Comparison of ENCODE assay signal across 9 cellular contexts in genomic region chr17:77376795-77377751, GRCh38.
DNase-seq lines count a peak whose midpoint lies in the region; TF ChIP-seq lines count a peak whose summit lies in the region.
"Had no signal": no experiment of that assay in that cellular context is flagged by ENCODE, and none has a peak within 500 bp of the region (broad histone marks: within the 10 kb centered on the region; RNA-seq: fewer than 3 reads in every experiment).

No MANE protein-coding gene starts in this region.

- H3K27me3 ChIP-seq in BLaER1 treated with 17β-estradiol and CSF1 and Interleukin-3, amounts not matched to agents 10 nM and 100 nM: no peaks in the 10 kb centered on the region
- H3K27me3 ChIP-seq in endodermal cell (ENCODE audit: control insufficient read depth, insufficient read depth, low read length, poor library complexity, severe bottlenecking): no peaks in the 10 kb centered on the region

- H3K9me3 Mint-ChIP-seq in endodermal cell: no peaks in the 10 kb centered on the region
- H3K9me3 Mint-ChIP-seq in neural crest cell: no peaks in the 10 kb centered on the region

- H3K27ac ChIP-seq in BLaER1 treated with 17β-estradiol and CSF1 and Interleukin-3, amounts not matched to agents 10 nM and 100 nM: peak overlapping the region in 7 of 11 experiments; percentile 17 to 89 (median 85); a peak in 12 of 22 replicates
- peak overlapping the region; percentile 49 for H3K27ac ChIP-seq in endodermal cell (ENCODE audit: low read depth, low read length)

- intact Hi-C loops in head of caudate nucleus (cut with DNase I): no loop called here

- H4K20me1 ChIP-seq in BLaER1 treated with 17β-estradiol and CSF1 and Interleukin-3, amounts not matched to agents 10 nM and 100 nM: peaks cover 75 to 91% (median 76%) of the 10 kb centered on the region in 11 experiments

- H3K27me3 Mint-ChIP-seq in endodermal cell (ENCODE audit: insufficient read depth) (no peaks in the 10 kb centered on the region), neural crest cell (ENCODE audit: low read depth) (peaks cover 2% of the 10 kb centered on the region)

- H3K4me3 Mint-ChIP-seq in endodermal cell: no peak overlapping the region
- H3K4me3 Mint-ChIP-seq in neural crest cell: peak overlapping the region; percentile 100

- H3K9me3 ChIP-seq in BLaER1 treated with 17β-estradiol and CSF1 and Interleukin-3, amounts not matched to agents 10 nM and 100 nM (replicated peaks in 1 of 11): no peaks in the 10 kb centered on the region
- no peaks in the 10 kb centered on the region for H3K9me3 ChIP-seq in endodermal cell (ENCODE audit: control insufficient read depth, low read length)

- no peak overlapping the region for H3K27ac Mint-ChIP-seq in endodermal cell
- H3K27ac Mint-ChIP-seq in neural crest cell (ENCODE audit: unreplicated experiment): peak overlapping the region; percentile 27

- 87 to 90% methylated on average over 26 to 33 of the region's 33 CpGs for WGBS in endodermal cell (ENCODE audit: insufficient coverage in 1 of 2, insufficient read length in 1 of 2), 2 experiments

- H3K36me3 Mint-ChIP-seq in endodermal cell (ENCODE audit: low read depth) (no peaks in the 10 kb centered on the region), neural crest cell (ENCODE audit: low read depth) (peaks cover 2% of the 10 kb centered on the region)

- TF ChIP-seq CTCF in endodermal cell (conservative IDR thresholded peaks at IDR 0.05) (no peak), neural crest cell (conservative IDR thresholded peaks at IDR 0.05) (no peak)

- H3K36me3 ChIP-seq in BLaER1 treated with 17β-estradiol and CSF1 and Interleukin-3, amounts not matched to agents 10 nM and 100 nM: peaks cover 0 to 20% (median 0%) of the 10 kb centered on the region in 11 experiments; a peak in 4 of 22 replicates
- H3K36me3 ChIP-seq in endodermal cell (ENCODE audit: control insufficient read depth, insufficient read depth, low read length): no peaks in the 10 kb centered on the region

- peak overlapping the region in 8 of 10 experiments; percentile 79 to 95 (median 88); a peak in 12 of 20 replicates for H3K4me3 ChIP-seq in BLaER1 treated with 17β-estradiol and CSF1 and Interleukin-3, amounts not matched to agents 10 nM and 100 nM
- H3K4me3 ChIP-seq in endodermal cell (ENCODE audit: low read length): no peak overlapping the region

- peak overlapping the region; percentile 96 to 100 (median 99) for H3K4me2 ChIP-seq in BLaER1 treated with 17β-estradiol and CSF1 and Interleukin-3, amounts not matched to agents 10 nM and 100 nM

- H3K4me1 Mint-ChIP-seq in endodermal cell (peaks cover 45% of the 10 kb centered on the region), neural crest cell (peaks cover 76% of the 10 kb centered on the region)

- H3K9ac ChIP-seq in BLaER1 treated with 17β-estradiol and CSF1 and Interleukin-3, amounts not matched to agents 10 nM and 100 nM: peak overlapping the region; percentile 87 to 97 (median 90); a peak in 17 of 22 replicates
- no peak overlapping the region for H3K9ac ChIP-seq in endodermal cell (ENCODE audit: extremely low read depth, low read length, poor library complexity, severe bottlenecking)

- H3K4me1 ChIP-seq in BLaER1 treated with 17β-estradiol and CSF1 and Interleukin-3, amounts not matched to agents 10 nM and 100 nM: peaks cover 81 to 84% (median 83%) of the 10 kb centered on the region in 10 experiments
- H3K4me1 ChIP-seq in endodermal cell (ENCODE audit: control insufficient read depth, insufficient read depth, low read length): peaks cover 17% of the 10 kb centered on the region

- DNase-seq in NCI-H524 treated with DMSO at 0.1 percent for 48 hours (lab: John Stamatoyannopoulos, UW) (peak; percentile 98), endodermal cell (no peak), neural crest cell (ENCODE audit: low read depth, low spot score) (no peak), head of caudate nucleus (no peak), Kasumi-1 (lab: John Stamatoyannopoulos, UW) (no peak), NCI-H1105 (lab: John Stamatoyannopoulos, UW) (no peak), middle frontal gyrus (ENCODE audit: extremely low spot score, low spot score) (no peak)
- DNase-seq: anterior cingulate cortex had no signal
